ENCODE assay signal across 23 cellular contexts in the genomic region with DNA sequence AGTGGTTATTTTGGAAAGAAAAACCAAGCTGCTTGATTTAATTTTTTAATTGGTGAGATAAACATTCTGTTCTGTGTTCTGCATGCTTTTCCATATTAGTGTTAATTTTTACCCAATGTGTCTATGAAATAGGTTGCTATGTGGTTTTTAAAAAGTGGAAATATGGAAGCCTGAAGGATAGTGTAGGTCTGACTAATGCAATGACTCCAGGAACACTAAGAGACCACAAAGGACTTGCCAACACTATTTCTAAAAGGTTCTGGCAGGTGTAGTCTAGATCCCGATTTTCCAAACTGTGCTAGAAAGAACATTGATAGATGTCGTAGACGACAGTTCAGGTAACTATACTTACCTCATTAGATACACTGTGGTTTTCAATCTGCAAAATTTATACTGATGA.
"Had no signal": no experiment of that assay in that cellular context is flagged by ENCODE, and none has a peak within 500 bp of the region (broad histone marks: within the 10 kb centered on the region; RNA-seq: fewer than 3 reads in every experiment).

No MANE protein-coding gene starts in this region.

- DNase-seq: colonic mucosa; effector CD8-positive, alpha-beta T cell; erythroblast; esophagus squamous epithelium; head of caudate nucleus; hippocampal formation; left cardiac atrium; left lung; naive thymus-derived CD8-positive, alpha-beta T cell; nephron progenitor cell; nucleus accumbens; psoas muscle; right cardiac atrium; sigmoid colon; stimulated activated CD4-positive, alpha-beta T cell treated with anti-CD3 and anti-CD28 coated beads, Interleukin-15, amount 100 ng/mL, for 24 hours; stimulated activated CD4-positive, alpha-beta T cell treated with anti-CD3 and anti-CD28 coated beads, Interleukin-4, amount 100 ng/mL, for 1 hour; stimulated activated CD8-positive, alpha-beta memory T cell treated with anti-CD3 and anti-CD28 coated beads, Interleukin-4, amount 100 ng/mL, for 48 hours; stimulated activated naive CD4-positive, alpha-beta T cell; stomach; thyroid gland; trophoblast cell had no signal

- H3K27me3 ChIP-seq: colonic mucosa, esophagus squamous epithelium, left lung, sigmoid colon, stomach, thyroid gland, vagina had no signal

- H3K36me3 ChIP-seq: colonic mucosa, esophagus squamous epithelium, left lung, sigmoid colon, stomach, thyroid gland, vagina had no signal

- H3K4me3 ChIP-seq: colonic mucosa, esophagus squamous epithelium, left lung, psoas muscle, sigmoid colon, skin epidermis, stomach, thyroid gland, vagina had no signal

- H3K4me1 ChIP-seq: colonic mucosa, esophagus squamous epithelium, left lung, psoas muscle, sigmoid colon, stomach, thyroid gland, vagina had no signal

- ATAC-seq: left cardiac atrium; left lung; naive thymus-derived CD8-positive, alpha-beta T cell; psoas muscle; right cardiac atrium had no signal

- H3K27ac ChIP-seq: colonic mucosa, esophagus squamous epithelium, left lung, psoas muscle, sigmoid colon, skin epidermis, stomach, thyroid gland, vagina had no signal

- H3K9me3 ChIP-seq: colonic mucosa, esophagus squamous epithelium, left lung, psoas muscle, sigmoid colon, stomach, thyroid gland, vagina had no signal
